Comparison of ENCODE assay signal across 9 cellular contexts in the genomic region with DNA sequence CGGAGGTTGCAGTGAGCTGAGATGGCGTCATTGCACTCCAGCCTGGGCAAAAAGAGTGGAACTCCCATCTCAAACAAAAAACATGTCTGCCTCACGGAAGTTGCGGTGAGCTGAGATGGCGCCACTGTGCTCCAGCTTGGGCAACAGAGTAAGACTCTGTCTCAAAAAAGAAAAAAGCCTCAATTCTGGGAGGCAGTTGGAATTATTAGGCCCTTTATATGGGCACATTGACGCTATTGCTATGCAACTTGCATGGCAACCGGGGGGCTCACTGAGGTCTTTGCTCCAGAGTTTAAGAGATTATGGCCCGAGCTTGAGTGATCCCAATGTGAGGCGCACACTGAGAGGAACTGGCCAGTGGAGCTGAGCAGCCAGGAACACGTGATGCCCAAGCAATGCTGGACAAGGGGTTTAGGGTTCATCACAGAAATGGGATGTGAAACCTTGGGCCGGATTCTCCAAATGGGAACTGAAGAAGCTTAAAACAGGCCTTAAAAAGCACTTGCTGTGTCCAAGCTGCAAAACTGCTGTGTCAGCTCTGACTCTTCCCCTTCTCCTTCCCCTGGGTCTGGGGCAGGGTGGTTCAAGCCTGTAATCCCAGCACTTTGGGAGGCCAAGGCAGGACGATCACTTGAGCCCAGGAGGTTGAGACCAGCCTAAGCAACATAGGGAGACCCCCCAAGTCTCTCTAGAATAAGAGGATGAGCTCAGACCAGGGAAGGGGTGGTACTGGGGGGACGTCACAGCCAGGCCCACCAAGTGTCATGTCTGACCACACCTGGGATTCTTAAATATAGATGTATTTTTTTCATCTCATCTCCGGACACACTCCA. TPM values are rescaled to one million over a fixed set of nuclear protein-coding genes. Genes with fewer than 3 reads are reported as not detected.
DNase-seq lines count a peak whose midpoint lies in the region; ATAC-seq and TF ChIP-seq lines count a peak whose summit lies in the region.
"Had no signal": no experiment of that assay in that cellular context is flagged by ENCODE, and none has a peak within 500 bp of the region (broad histone marks: within the 10 kb centered on the region; RNA-seq: fewer than 3 reads in every experiment).

No MANE protein-coding gene starts in this region.

- peaks cover 27% of the 10 kb centered on the region for H3K4me1 ChIP-seq in HUES6 (ENCODE audit: control insufficient read depth, insufficient read depth, low read length)
- peaks cover 31 to 34% of the 10 kb centered on the region in 2 donors for H3K4me1 ChIP-seq in adrenal gland (replicated peaks in 1 of 2)
- H3K4me1 ChIP-seq in thyroid gland, result peaks cover 42 to 47% of the 10 kb centered on the region in 2 donors

- DNase-seq in Ammon's horn (ENCODE audit: low spot score) (peak; percentile 80), adrenal gland (peak in 6 of 7 donors; percentile 63 to 80 (median 70)), kidney tubule cell (ENCODE audit: low spot score) (peak; percentile 71), thyroid gland (peak; percentile 52 to 57), NCI-H1092 treated with DMSO at 0.1 percent for 48 hours (lab: John Stamatoyannopoulos, UW) (no peak), SHP77 (lab: John Stamatoyannopoulos, UW) (no peak)

- H3K9ac ChIP-seq in HUES6 (ENCODE audit: low read length), result peak overlapping the region; percentile 9

- intact Hi-C loops in adrenal gland (cut with DNase I), result loop anchor here (5.0 to 10.0 kb wide), 2 partner anchors 93 to 130 kb away; partner anchors contain the start of genes HSD17B14 (in 1 of the 2) and PPP1R15A (in 1 of the 2)
- intact Hi-C loops in thyroid gland (cut with DNase I), result no loop called here

- H3K4me3 ChIP-seq in HUES6 (ENCODE audit: low read depth, low read length) (0 out of 2 replicates have a peak overlapping the region, but pooled peaks have one; percentile 96), adrenal gland (peak overlapping the region in 2 of 4 donors; percentile 4 to 94), thyroid gland (replicated peaks in 1 of 3) (peak overlapping the region in 1 of 3 donors; percentile 95)

- ATAC-seq in GM19397 (IDR thresholded peaks at IDR 0.05; ENCODE audit: unreplicated experiment), result no peak
- ATAC-seq: left colon had no signal

- TF ChIP-seq POLR2A in adrenal gland (IDR thresholded peaks at IDR 0.05) (peak in 1 of 2 donors; percentile 38), thyroid gland (IDR thresholded peaks at IDR 0.05) (no peak)

- H3K27ac ChIP-seq in HUES6 (ENCODE audit: low read depth, low read length) (no peak overlapping the region), adrenal gland (peak overlapping the region in 4 of 5 donors; percentile 53 to 96 (median 85)), thyroid gland (peak overlapping the region; percentile 91 to 97 (median 92))

- WGBS in adrenal gland, 4 donors, result 72 to 75% (median 74%) methylated on average over 12 to 14 of the region's 14 CpGs
- WGBS in thyroid gland, 2 donors, result 87 to 88% methylated on average over 14 of the region's 14 CpGs

- H3K27me3 ChIP-seq in HUES6 (ENCODE audit: control insufficient read depth, insufficient read depth, low read length) (no peaks in the 10 kb centered on the region), adrenal gland (no peaks in the 10 kb centered on the region), thyroid gland (no peaks in the 10 kb centered on the region)

- TF ChIP-seq CTCF in adrenal gland (IDR thresholded peaks at IDR 0.05) (peak in 2 of 6 experiments; percentile 1 to 7), thyroid gland (IDR thresholded peaks at IDR 0.05) (no peak)

- no peaks in the 10 kb centered on the region for H3K9me3 ChIP-seq in HUES6 (ENCODE audit: control insufficient read depth, insufficient read depth, low read depth, low read length)
- no peaks in the 10 kb centered on the region for H3K9me3 ChIP-seq in adrenal gland (replicated peaks in 1 of 3)
- no peaks in the 10 kb centered on the region for H3K9me3 ChIP-seq in thyroid gland

- H3K36me3 ChIP-seq in HUES6 (ENCODE audit: control insufficient read depth, insufficient read depth, low read length), result peaks cover 36% of the 10 kb centered on the region
- peaks cover 0 to 43% of the 10 kb centered on the region in 2 donors for H3K36me3 ChIP-seq in adrenal gland (replicated peaks in 1 of 2)
- H3K36me3 ChIP-seq in thyroid gland, result peaks cover 15 to 17% of the 10 kb centered on the region in 2 donors

RNA-seq across cellular contexts. Expression of gene FTL, which starts 2.5 kb away (rescaled TPM):
- total RNA-seq in adrenal gland, result over 10,000 TPM in 1 of 8 donors, 1,000 to 10,000 TPM in 7; 3,284 to 11,726 (median 4,214) TPM
- polyA plus RNA-seq in adrenal gland, result 1,000 to 10,000 TPM; 2,288 to 7,123 (median 4,274) TPM
- over 10,000 TPM in 1 of 4 donors, 1,000 to 10,000 TPM in 3; 5,748 to 12,335 (median 7,175) TPM for total RNA-seq in thyroid gland

RNA-seq across cellular contexts. Expression of gene BAX, which starts 12.9 kb away (rescaled TPM):
- total RNA-seq in adrenal gland (10 to 100 TPM; 18.1 to 79.0 (median 58.0) TPM), thyroid gland (10 to 100 TPM; 28.2 to 74.4 (median 41.2) TPM)
- polyA plus RNA-seq in adrenal gland, result 10 to 100 TPM; 21.5 to 61.3 (median 41.0) TPM

RNA-seq across cellular contexts. Expression of gene GYS1, which starts 25.5 kb away (rescaled TPM):
- total RNA-seq in adrenal gland (10 to 100 TPM; 23.7 to 63.9 (median 39.5) TPM), thyroid gland (10 to 100 TPM; 17.9 to 33.2 (median 23.9) TPM)
- 10 to 100 TPM; 35.2 to 45.9 (median 37.7) TPM for polyA plus RNA-seq in adrenal gland

RNA-seq across cellular contexts. Expression of gene RUVBL2, which starts 26.1 kb away (rescaled TPM):
- 100 to 1,000 TPM in 1 of 8 donors, 10 to 100 TPM in 7; 45.4 to 143 (median 75.6) TPM for total RNA-seq in adrenal gland
- 10 to 100 TPM; 41.3 to 93.3 (median 70.7) TPM for polyA plus RNA-seq in adrenal gland
- total RNA-seq in thyroid gland, result 100 to 1,000 TPM in 3 of 4 donors, 10 to 100 TPM in 1; 80.5 to 131 (median 118) TPM

RNA-seq across cellular contexts. Expression of gene DHDH, which starts 34.1 kb away (rescaled TPM):
- total RNA-seq in adrenal gland (under 1 TPM in 3 of 8 donors, not detected in 5; 0.29 to 0.56 (median 0.38) TPM), thyroid gland (not detected)
- polyA plus RNA-seq in adrenal gland, result 1 to 10 TPM in 1 of 3 donors, under 1 TPM in 2; 0.27 to 2.8 (median 0.47) TPM

Comparison
In these comparisons a context has a peak if more than half of its experiments do, and no peak if none do; other contexts are left out.
1. DNase-seq: peak in Ammon's horn (single experiment), adrenal gland (6 of 7), kidney tubule cell (single experiment) and thyroid gland (2 of 2); none in NCI-H1092 treated with DMSO at 0.1 percent for 48 hours (single experiment) and SHP77 (0 of 2).